17 cellular contexts compared by ENCODE assay signal in genomic region chr3:47478022-47478421, GRCh38.
"Had no signal": no experiment of that assay in that cellular context is flagged by ENCODE, and none has a peak within 500 bp of the region (broad histone marks: within the 10 kb centered on the region; RNA-seq: fewer than 3 reads in every experiment).

No MANE protein-coding gene starts in this region.

- H3K9me3 ChIP-seq: ascending aorta, breast epithelium, gastroesophageal sphincter, heart left ventricle, neutrophil, stomach, upper lobe of left lung had no signal

- H3K27ac Mint-ChIP-seq: activated T-cell treated with anti-CD3 and anti-CD28 coated beads, Interleukin-2, amount 50 U/mL, for 72 hours; stimulated activated effector memory CD8-positive, alpha-beta T cell treated with anti-CD3 and anti-CD28 coated beads, Interleukin-12 subunit alpha, Interleukin-12 subunit beta, amount 100 ng/mL, for 72 hours had no signal

- DNase-seq: activated CD4-positive, alpha-beta T cell treated with anti-CD3 and anti-CD28 coated beads, Interleukin-2, amount 50 U/mL, for 4 hours; activated T-cell treated with anti-CD3 and anti-CD28 coated beads, Interleukin-2, amount 50 U/mL, for 72 hours; effector CD4-positive, alpha-beta T cell; heart left ventricle; left ventricle myocardium superior; stimulated activated CD4-positive, alpha-beta T cell treated with anti-CD3 and anti-CD28 coated beads, Interleukin-4, amount 100 ng/mL, for 1 hour; stomach; upper lobe of left lung; WERI-Rb-1 had no signal

- H3K36me3 ChIP-seq: ascending aorta, breast epithelium, gastroesophageal sphincter, heart left ventricle, neutrophil, stomach, upper lobe of left lung had no signal

- H3K27me3 ChIP-seq: ascending aorta, breast epithelium, gastroesophageal sphincter, heart left ventricle, neutrophil, stomach, upper lobe of left lung had no signal

- H3K4me3 Mint-ChIP-seq: activated T-cell treated with anti-CD3 and anti-CD28 coated beads, Interleukin-2, amount 50 U/mL, for 72 hours; stimulated activated effector memory CD8-positive, alpha-beta T cell treated with anti-CD3 and anti-CD28 coated beads, Interleukin-12 subunit alpha, Interleukin-12 subunit beta, amount 100 ng/mL, for 72 hours had no signal

- H3K27ac ChIP-seq: ascending aorta, breast epithelium, gastroesophageal sphincter, heart left ventricle, neutrophil, stomach, upper lobe of left lung, WERI-Rb-1 had no signal

- H3K9me3 Mint-ChIP-seq: activated T-cell treated with anti-CD3 and anti-CD28 coated beads, Interleukin-2, amount 50 U/mL, for 72 hours; stimulated activated effector memory CD8-positive, alpha-beta T cell treated with anti-CD3 and anti-CD28 coated beads, Interleukin-12 subunit alpha, Interleukin-12 subunit beta, amount 100 ng/mL, for 72 hours had no signal

- H3K4me3 ChIP-seq: ascending aorta, breast epithelium, gastroesophageal sphincter, heart left ventricle, smooth muscle cell, stomach, upper lobe of left lung had no signal

- ATAC-seq: activated T-cell treated with anti-CD3 and anti-CD28 coated beads, Interleukin-2, amount 50 U/mL, for 72 hours; esophagus mucosa; gastroesophageal sphincter; heart left ventricle; left ventricle myocardium superior; sciatic nerve; stimulated activated effector memory CD8-positive, alpha-beta T cell treated with anti-CD3 and anti-CD28 coated beads, Interleukin-12 subunit alpha, Interleukin-12 subunit beta, amount 100 ng/mL, for 72 hours had no signal

- H3K4me2 ChIP-seq: smooth muscle cell had no signal
